Comparison of ENCODE assay signal across 3 cellular contexts in the genomic region with DNA sequence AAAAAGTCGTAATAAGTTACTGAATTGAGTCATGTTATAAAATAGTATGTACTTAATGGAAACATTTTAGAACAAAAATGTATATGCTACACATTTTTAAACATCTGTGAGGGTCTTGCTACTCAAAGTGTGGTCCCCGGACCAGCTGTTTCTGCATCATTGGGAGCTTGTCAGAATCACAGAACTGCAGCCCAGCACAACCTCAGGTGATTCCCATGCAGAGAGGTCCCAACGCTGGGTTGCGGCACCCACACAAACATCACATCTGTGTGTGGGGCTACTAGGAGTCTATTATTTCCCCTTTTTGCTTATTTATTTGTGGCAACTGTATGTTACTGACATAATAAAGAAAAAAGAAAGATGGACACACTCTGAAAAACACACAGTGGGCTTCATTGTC.
"Had no signal": no experiment of that assay in that cellular context is flagged by ENCODE, and none has a peak within 500 bp of the region (broad histone marks: within the 10 kb centered on the region; RNA-seq: fewer than 3 reads in every experiment).

No MANE protein-coding gene starts in this region.

- DNase-seq: GDM1, GF-D8 had no signal

- ATAC-seq: GM12878 had no signal

- H3K4me3 ChIP-seq: GM12878 had no signal
